In the genomic region with DNA sequence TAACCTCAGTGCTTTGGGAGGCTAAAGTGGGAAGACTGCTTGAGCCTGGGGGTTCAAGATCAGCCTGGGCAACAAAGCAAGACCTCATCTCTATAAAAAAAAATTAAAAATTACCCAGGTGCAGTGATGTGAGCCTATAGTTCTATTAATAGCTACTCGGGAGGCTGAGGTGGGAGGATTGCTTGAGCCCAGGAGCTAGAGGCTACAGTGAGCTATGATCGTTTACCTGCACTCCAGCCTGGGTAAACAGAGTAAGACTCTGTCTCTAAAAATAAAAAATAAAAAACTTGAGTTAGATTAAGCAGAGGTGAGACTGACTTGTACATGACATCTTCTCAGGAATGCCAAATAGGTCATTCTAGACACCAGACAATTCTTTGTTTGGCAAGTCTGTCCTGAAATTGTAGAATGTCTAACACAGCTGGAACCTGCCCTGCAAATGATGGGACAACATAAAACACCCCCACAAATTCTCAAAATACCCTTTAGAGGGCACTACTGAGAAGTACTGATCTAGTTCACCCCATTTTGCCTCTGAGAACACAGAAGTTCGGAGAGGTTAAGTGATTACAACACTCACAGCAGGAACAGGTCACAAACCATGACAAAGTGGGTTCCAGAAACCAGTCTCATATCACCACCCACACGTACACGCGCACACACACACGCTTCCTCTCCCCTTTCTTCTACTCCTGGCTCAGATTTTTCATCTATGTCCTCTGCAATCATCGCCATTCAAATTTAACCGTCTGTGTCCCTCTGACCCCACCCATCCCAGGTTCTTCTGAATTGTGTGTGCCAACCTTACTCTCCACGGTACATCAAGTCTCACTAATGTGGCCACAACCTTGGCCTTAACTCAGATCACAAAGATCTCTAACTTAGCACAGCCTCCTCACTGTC, we compare ENCODE assay signal across 1 cellular context.
TF ChIP-seq lines count a peak whose summit lies in the region.

No MANE protein-coding gene starts in this region.

TF ChIP-seq in HepG2, 621 proteins besides CTCF, POLR2A, EP300 and RAD21 (continued from another document):
- TF ChIP-seq, protein P1, sequence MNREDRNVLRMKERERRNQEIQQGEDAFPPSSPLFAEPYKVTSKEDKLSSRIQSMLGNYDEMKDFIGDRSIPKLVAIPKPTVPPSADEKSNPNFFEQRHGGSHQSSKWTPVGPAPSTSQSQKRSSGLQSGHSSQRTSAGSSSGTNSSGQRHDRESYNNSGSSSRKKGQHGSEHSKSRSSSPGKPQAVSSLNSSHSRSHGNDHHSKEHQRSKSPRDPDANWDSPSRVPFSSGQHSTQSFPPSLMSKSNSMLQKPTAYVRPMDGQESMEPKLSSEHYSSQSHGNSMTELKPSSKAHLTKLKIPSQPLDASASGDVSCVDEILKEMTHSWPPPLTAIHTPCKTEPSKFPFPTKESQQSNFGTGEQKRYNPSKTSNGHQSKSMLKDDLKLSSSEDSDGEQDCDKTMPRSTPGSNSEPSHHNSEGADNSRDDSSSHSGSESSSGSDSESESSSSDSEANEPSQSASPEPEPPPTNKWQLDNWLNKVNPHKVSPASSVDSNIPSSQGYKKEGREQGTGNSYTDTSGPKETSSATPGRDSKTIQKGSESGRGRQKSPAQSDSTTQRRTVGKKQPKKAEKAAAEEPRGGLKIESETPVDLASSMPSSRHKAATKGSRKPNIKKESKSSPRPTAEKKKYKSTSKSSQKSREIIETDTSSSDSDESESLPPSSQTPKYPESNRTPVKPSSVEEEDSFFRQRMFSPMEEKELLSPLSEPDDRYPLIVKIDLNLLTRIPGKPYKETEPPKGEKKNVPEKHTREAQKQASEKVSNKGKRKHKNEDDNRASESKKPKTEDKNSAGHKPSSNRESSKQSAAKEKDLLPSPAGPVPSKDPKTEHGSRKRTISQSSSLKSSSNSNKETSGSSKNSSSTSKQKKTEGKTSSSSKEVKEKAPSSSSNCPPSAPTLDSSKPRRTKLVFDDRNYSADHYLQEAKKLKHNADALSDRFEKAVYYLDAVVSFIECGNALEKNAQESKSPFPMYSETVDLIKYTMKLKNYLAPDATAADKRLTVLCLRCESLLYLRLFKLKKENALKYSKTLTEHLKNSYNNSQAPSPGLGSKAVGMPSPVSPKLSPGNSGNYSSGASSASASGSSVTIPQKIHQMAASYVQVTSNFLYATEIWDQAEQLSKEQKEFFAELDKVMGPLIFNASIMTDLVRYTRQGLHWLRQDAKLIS (CRISPR knock-in tag; IDR thresholded peaks at IDR 0.05), result no peak
- 0 out of 2 replicates have a peak, but pooled peaks have one; percentile 6 for TF ChIP-seq SP5 (CRISPR knock-in tag; IDR thresholded peaks at IDR 0.05; ENCODE audit: borderline replicate concordance, low read depth)
- TF ChIP-seq ZNF251 (CRISPR knock-in tag; IDR thresholded peaks at IDR 0.05), result no peak
- TF ChIP-seq KAT8 (CRISPR knock-in tag; IDR thresholded peaks at IDR 0.05), result no peak
- TF ChIP-seq ZNF33A (CRISPR knock-in tag; IDR thresholded peaks at IDR 0.05; ENCODE audit: borderline replicate concordance), result no peak
- TF ChIP-seq, protein P2, sequence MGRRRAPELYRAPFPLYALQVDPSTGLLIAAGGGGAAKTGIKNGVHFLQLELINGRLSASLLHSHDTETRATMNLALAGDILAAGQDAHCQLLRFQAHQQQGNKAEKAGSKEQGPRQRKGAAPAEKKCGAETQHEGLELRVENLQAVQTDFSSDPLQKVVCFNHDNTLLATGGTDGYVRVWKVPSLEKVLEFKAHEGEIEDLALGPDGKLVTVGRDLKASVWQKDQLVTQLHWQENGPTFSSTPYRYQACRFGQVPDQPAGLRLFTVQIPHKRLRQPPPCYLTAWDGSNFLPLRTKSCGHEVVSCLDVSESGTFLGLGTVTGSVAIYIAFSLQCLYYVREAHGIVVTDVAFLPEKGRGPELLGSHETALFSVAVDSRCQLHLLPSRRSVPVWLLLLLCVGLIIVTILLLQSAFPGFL (CRISPR knock-in tag; IDR thresholded peaks at IDR 0.05), result no peak
- TF ChIP-seq ZBTB34 (CRISPR knock-in tag; IDR thresholded peaks at IDR 0.05), result no peak
- TF ChIP-seq, protein P3, sequence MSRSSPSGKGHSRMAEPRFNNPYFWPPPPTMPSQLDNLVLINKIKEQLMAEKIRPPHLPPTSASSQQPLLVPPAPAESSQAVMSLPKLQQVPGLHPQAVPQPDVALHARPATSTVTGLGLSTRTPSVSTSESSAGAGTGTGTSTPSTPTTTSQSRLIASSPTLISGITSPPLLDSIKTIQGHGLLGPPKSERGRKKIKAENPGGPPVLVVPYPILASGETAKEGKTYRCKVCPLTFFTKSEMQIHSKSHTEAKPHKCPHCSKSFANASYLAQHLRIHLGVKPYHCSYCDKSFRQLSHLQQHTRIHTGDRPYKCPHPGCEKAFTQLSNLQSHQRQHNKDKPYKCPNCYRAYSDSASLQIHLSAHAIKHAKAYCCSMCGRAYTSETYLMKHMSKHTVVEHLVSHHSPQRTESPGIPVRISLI (CRISPR knock-in tag; IDR thresholded peaks at IDR 0.05; ENCODE audit: borderline replicate concordance), result no peak
- no peak for TF ChIP-seq AGO2 (optimal IDR thresholded peaks at IDR 0.05; ENCODE audit: low read depth, low read length)
- TF ChIP-seq RBM22 (optimal IDR thresholded peaks at IDR 0.05; ENCODE audit: low read length), result peak; percentile 94
- TF ChIP-seq, protein P4, sequence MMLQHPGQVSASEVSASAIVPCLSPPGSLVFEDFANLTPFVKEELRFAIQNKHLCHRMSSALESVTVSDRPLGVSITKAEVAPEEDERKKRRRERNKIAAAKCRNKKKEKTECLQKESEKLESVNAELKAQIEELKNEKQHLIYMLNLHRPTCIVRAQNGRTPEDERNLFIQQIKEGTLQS (CRISPR knock-in tag; IDR thresholded peaks at IDR 0.05), result no peak
- TF ChIP-seq PHF20 (CRISPR knock-in tag; IDR thresholded peaks at IDR 0.05), result no peak
- TF ChIP-seq NPAS2 (CRISPR knock-in tag; IDR thresholded peaks at IDR 0.05; ENCODE audit: borderline replicate concordance), result no peak
- TF ChIP-seq POLR2AphosphoS2 (IDR thresholded peaks at IDR 0.05; ENCODE audit: low read depth, low read length), result no peak
- TF ChIP-seq, protein P5, sequence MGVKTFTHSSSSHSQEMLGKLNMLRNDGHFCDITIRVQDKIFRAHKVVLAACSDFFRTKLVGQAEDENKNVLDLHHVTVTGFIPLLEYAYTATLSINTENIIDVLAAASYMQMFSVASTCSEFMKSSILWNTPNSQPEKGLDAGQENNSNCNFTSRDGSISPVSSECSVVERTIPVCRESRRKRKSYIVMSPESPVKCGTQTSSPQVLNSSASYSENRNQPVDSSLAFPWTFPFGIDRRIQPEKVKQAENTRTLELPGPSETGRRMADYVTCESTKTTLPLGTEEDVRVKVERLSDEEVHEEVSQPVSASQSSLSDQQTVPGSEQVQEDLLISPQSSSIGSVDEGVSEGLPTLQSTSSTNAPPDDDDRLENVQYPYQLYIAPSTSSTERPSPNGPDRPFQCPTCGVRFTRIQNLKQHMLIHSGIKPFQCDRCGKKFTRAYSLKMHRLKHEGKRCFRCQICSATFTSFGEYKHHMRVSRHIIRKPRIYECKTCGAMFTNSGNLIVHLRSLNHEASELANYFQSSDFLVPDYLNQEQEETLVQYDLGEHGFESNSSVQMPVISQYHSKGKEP (CRISPR knock-in tag; IDR thresholded peaks at IDR 0.05), result no peak
- TF ChIP-seq YEATS4 (CRISPR knock-in tag; IDR thresholded peaks at IDR 0.05; ENCODE audit: borderline replicate concordance), result 0 out of 2 replicates have a peak, but pooled peaks have one; percentile 20
- TF ChIP-seq DPF2 (CRISPR knock-in tag; IDR thresholded peaks at IDR 0.05; ENCODE audit: borderline replicate concordance, low read depth), result no peak
- no peak for TF ChIP-seq XRCC5 (optimal IDR thresholded peaks at IDR 0.05; ENCODE audit: low read length)
- TF ChIP-seq SMAD9 (CRISPR knock-in tag; IDR thresholded peaks at IDR 0.05), result no peak
- TF ChIP-seq, protein P6, sequence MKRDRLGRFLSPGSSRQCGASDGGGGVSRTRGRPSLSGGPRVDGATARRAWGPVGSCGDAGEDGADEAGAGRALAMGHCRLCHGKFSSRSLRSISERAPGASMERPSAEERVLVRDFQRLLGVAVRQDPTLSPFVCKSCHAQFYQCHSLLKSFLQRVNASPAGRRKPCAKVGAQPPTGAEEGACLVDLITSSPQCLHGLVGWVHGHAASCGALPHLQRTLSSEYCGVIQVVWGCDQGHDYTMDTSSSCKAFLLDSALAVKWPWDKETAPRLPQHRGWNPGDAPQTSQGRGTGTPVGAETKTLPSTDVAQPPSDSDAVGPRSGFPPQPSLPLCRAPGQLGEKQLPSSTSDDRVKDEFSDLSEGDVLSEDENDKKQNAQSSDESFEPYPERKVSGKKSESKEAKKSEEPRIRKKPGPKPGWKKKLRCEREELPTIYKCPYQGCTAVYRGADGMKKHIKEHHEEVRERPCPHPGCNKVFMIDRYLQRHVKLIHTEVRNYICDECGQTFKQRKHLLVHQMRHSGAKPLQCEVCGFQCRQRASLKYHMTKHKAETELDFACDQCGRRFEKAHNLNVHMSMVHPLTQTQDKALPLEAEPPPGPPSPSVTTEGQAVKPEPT (CRISPR knock-in tag; IDR thresholded peaks at IDR 0.05; ENCODE audit: low read depth), result no peak
- TF ChIP-seq HDAC6 (IDR thresholded peaks at IDR 0.05; ENCODE audit: low read depth, low read length), result no peak
- no peak for TF ChIP-seq MAF1 (CRISPR knock-in tag; IDR thresholded peaks at IDR 0.05; ENCODE audit: borderline replicate concordance)
- no peak for TF ChIP-seq IKZF1 (IDR thresholded peaks at IDR 0.05)
- TF ChIP-seq SIX4 (CRISPR knock-in tag; IDR thresholded peaks at IDR 0.05), result no peak
- TF ChIP-seq ZNF709 (CRISPR knock-in tag; IDR thresholded peaks at IDR 0.05), result no peak
- 0 out of 2 replicates have a peak, but pooled peaks have one; percentile 24 for TF ChIP-seq ZNF121 (CRISPR knock-in tag; IDR thresholded peaks at IDR 0.05)
